16 cellular contexts compared by ENCODE assay signal in the genomic region with DNA sequence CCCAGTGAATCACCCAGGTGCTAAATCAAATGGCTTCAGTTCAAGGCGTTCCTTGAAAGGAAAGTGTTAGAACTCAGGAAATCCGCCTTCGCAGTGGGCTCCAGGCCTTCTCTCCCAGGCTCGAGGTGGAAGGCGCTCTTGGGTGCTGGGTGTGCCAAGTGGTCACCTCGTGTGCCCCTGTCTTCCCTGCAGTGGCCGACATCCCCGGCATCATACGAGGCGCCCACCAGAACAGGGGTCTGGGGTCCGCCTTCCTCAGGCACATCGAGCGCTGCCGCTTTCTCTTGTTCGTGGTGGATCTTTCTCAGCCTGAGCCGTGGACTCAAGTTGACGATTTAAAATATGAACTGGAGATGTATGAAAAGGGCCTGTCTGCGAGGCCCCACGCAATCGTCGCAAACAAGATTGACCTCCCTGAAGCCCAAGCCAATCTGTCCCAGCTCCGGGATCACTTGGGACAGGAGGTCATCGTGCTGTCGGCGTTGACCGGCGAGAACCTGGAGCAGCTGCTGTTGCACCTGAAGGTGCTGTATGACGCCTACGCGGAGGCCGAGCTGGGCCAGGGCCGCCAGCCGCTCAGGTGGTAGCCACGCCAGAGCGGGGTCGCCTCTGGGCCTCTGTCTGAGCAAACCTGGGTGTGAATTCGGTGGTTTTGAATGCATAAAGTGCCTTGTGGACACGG. TPM values are rescaled to one million over a fixed set of nuclear protein-coding genes. Genes with fewer than 3 reads are reported as not detected.
A peak's percentile ranks its signal among the peaks of the same experiment; 100 is the strongest.
DNase-seq lines count a peak whose midpoint lies in the region; ATAC-seq, FAIRE-seq and TF ChIP-seq lines count a peak whose summit lies in the region.
"Had no signal": no experiment of that assay in that cellular context is flagged by ENCODE, and none has a peak within 500 bp of the region (broad histone marks: within the 10 kb centered on the region; RNA-seq: fewer than 3 reads in every experiment).

No MANE protein-coding gene starts in this region.

- BruUV-seq in HepG2 (replicated peaks; lab: Mats Ljungman, UMichigan), result no TSS peak

- H3K27ac Mint-ChIP-seq in stimulated activated memory B cell treated with anti-CD40 and anti-IgM and Interleukin-4, amounts not matched to agents 10 μg/mL and 1 μg/mL and 100 μg/mL, for 72 hours, result peak overlapping the region; percentile 58

- 95% methylated on average over 32 of the region's 38 CpGs for WGBS in HepG2 (ENCODE audit: low lambda C conversion rate)

- in situ Hi-C loops in HepG2 (cut with HindIII; ENCODE audit: extremely low pct_ligation_motif_present, low pct_unique_long_range_greater_than_20kb), result no loop called here

- no peak for TF ChIP-seq POLR2A in HepG2 (IDR thresholded peaks at IDR 0.05; ENCODE audit: insufficient read depth in 1 of 2, low read depth in 2 of 2, low read length in 2 of 2)

- no peak for ATAC-seq in RWPE2 (ENCODE audit: low read depth)
- no peak for ATAC-seq in HepG2
- ATAC-seq in stimulated activated memory B cell treated with anti-CD40 and anti-IgM and Interleukin-4, amounts not matched to agents 10 μg/mL and 1 μg/mL and 100 μg/mL, for 72 hours, result no peak
- ATAC-seq: K562 had no signal

- peaks cover 28 to 55% (median 40%) of the 10 kb centered on the region in 11 experiments for H3K36me3 ChIP-seq in BLaER1 treated with 17β-estradiol and CSF1 and Interleukin-3, amounts not matched to agents 10 nM and 100 nM
- H3K36me3 ChIP-seq in RWPE2 (ENCODE audit: low read depth), result peaks cover 70% of the 10 kb centered on the region
- peaks cover 35 to 57% of the 10 kb centered on the region in 2 experiments for H3K36me3 ChIP-seq in HepG2 (replicated peaks in 1 of 2; ENCODE audit: control insufficient read depth in 1 of 2, insufficient read depth in 2 of 2, low read length in 2 of 2)
- peaks cover 13% of the 10 kb centered on the region for H3K36me3 ChIP-seq in colonic mucosa

- peaks cover 14 to 74% (median 33%) of the 10 kb centered on the region in 11 experiments; a peak in 19 of 22 replicates for H4K20me1 ChIP-seq in BLaER1 treated with 17β-estradiol and CSF1 and Interleukin-3, amounts not matched to agents 10 nM and 100 nM
- no peaks in the 10 kb centered on the region for H4K20me1 ChIP-seq in HepG2 (ENCODE audit: insufficient read depth, low read length)

- H3K79me2 ChIP-seq in HepG2 (ENCODE audit: insufficient read depth, low read length), result no peaks in the 10 kb centered on the region

- H3K27ac ChIP-seq in BLaER1 treated with 17β-estradiol and CSF1 and Interleukin-3, amounts not matched to agents 10 nM and 100 nM, result peak overlapping the region in 8 of 11 experiments; percentile 63 to 83 (median 76); a peak in 16 of 22 replicates
- H3K27ac ChIP-seq in RWPE2 (ENCODE audit: poor library complexity, severe bottlenecking), result no peak overlapping the region
- no peak overlapping the region for H3K27ac ChIP-seq in HepG2 (ENCODE audit: extremely low read length, insufficient read depth, low read length)
- no peak overlapping the region for H3K27ac ChIP-seq in colonic mucosa
- H3K27ac ChIP-seq: HL-60, SK-N-MC had no signal

- no peaks in the 10 kb centered on the region for H3K27me3 ChIP-seq in BLaER1 treated with 17β-estradiol and CSF1 and Interleukin-3, amounts not matched to agents 10 nM and 100 nM
- H3K27me3 ChIP-seq in RWPE2 (ENCODE audit: insufficient read depth, poor library complexity, severe bottlenecking), result no peaks in the 10 kb centered on the region
- no peaks in the 10 kb centered on the region for H3K27me3 ChIP-seq in HepG2 (ENCODE audit: control insufficient read depth in 1 of 2, insufficient read depth in 2 of 2, low read length in 2 of 2)
- no peaks in the 10 kb centered on the region for H3K27me3 ChIP-seq in colonic mucosa

- no peak overlapping the region for H3K4me3 Mint-ChIP-seq in stimulated activated memory B cell treated with anti-CD40 and anti-IgM and Interleukin-4, amounts not matched to agents 10 μg/mL and 1 μg/mL and 100 μg/mL, for 72 hours

- no peaks in the 10 kb centered on the region for H3K9me3 ChIP-seq in BLaER1 treated with 17β-estradiol and CSF1 and Interleukin-3, amounts not matched to agents 10 nM and 100 nM (replicated peaks in 1 of 11)
- no peaks in the 10 kb centered on the region for H3K9me3 ChIP-seq in RWPE2 (ENCODE audit: severe bottlenecking)
- H3K9me3 ChIP-seq in HepG2 (ENCODE audit: low read length), result no peaks in the 10 kb centered on the region
- no peaks in the 10 kb centered on the region for H3K9me3 ChIP-seq in colonic mucosa
- H3K9me3 ChIP-seq: HAP-1 had no signal

- peaks cover 55% of the 10 kb centered on the region for H3K36me3 Mint-ChIP-seq in stimulated activated memory B cell treated with anti-CD40 and anti-IgM and Interleukin-4, amounts not matched to agents 10 μg/mL and 1 μg/mL and 100 μg/mL, for 72 hours

- FAIRE-seq in HepG2 (lab: Jason Lieb, UNC), result no peak
- FAIRE-seq: G401.6, K562 had no signal

- POLR2A ChIA-PET in HepG2 (lab: Yijun Ruan, JAX), result no interaction called here

- H3K9ac ChIP-seq in BLaER1 treated with 17β-estradiol and CSF1 and Interleukin-3, amounts not matched to agents 10 nM and 100 nM, result peak overlapping the region in 10 of 11 experiments; percentile 19 to 74 (median 63); a peak in 19 of 22 replicates
- no peak overlapping the region for H3K9ac ChIP-seq in HepG2 (ENCODE audit: insufficient read depth, low read depth, low read length)
- H3K9ac ChIP-seq in colonic mucosa (ENCODE audit: low read depth in 2 of 2, low read length in 2 of 2), result no peak overlapping the region

- H3K9me3 Mint-ChIP-seq in stimulated activated memory B cell treated with anti-CD40 and anti-IgM and Interleukin-4, amounts not matched to agents 10 μg/mL and 1 μg/mL and 100 μg/mL, for 72 hours, result no peaks in the 10 kb centered on the region

- H3K4me1 Mint-ChIP-seq in stimulated activated memory B cell treated with anti-CD40 and anti-IgM and Interleukin-4, amounts not matched to agents 10 μg/mL and 1 μg/mL and 100 μg/mL, for 72 hours, result peaks cover 38% of the 10 kb centered on the region

- DNase-seq in RWPE2 (ENCODE audit: low spot score), result peak; percentile 84
- DNase-seq in HepG2 (ENCODE audit: low spot score), result no peak
- no peak for DNase-seq in colonic mucosa
- no peak for DNase-seq in AG20443 (ENCODE audit: low spot score)
- DNase-seq in activated naive CD4-positive, alpha-beta T cell (lab: John Stamatoyannopoulos, UW), result no peak
- DNase-seq: MV-4-11, NCI-H1417 treated with DMSO at 0.1 percent for 48 hours, NCI-H2029, NCI-H446 had no signal

- TF ChIP-seq EP300 in HepG2 (IDR thresholded peaks at IDR 0.05; ENCODE audit: low read depth in 2 of 2, low read length in 2 of 2) (no peak), HepG2 (CRISPR knock-in tag; IDR thresholded peaks at IDR 0.05; ENCODE audit: borderline replicate concordance) (no peak)

- H3K4me1 ChIP-seq in BLaER1 treated with 17β-estradiol and CSF1 and Interleukin-3, amounts not matched to agents 10 nM and 100 nM, result peaks cover 37 to 95% (median 77%) of the 10 kb centered on the region in 10 experiments
- H3K4me1 ChIP-seq in RWPE2 (ENCODE audit: insufficient read depth, poor library complexity, severe bottlenecking) (peaks cover 18% of the 10 kb centered on the region), HepG2 (ENCODE audit: insufficient read depth, low read length) (no peaks in the 10 kb centered on the region), colonic mucosa (no peaks in the 10 kb centered on the region)
- H3K4me1 ChIP-seq: HAP-1 had no signal

- H2AFZ ChIP-seq in HepG2 (ENCODE audit: low read length), result no peak overlapping the region

- TF ChIP-seq CTCF in RWPE2 (IDR thresholded peaks at IDR 0.05; ENCODE audit: poor library complexity, severe bottlenecking) (no peak), HepG2 (CRISPR knock-in tag; IDR thresholded peaks at IDR 0.05) (no peak), colonic mucosa (IDR thresholded peaks at IDR 0.05) (no peak)

- intact Hi-C loops in HepG2 (cut with micrococcal nuclease; ENCODE audit: unreplicated experiment) (no loop called here), colonic mucosa (cut with DNase I) (no loop called here)

- CTCF ChIA-PET in HepG2 (lab: Yijun Ruan, JAX; ENCODE audit: low intra/inter-chr PET ratio, low total read pairs), result no interaction called here

- H3K4me3 ChIP-seq in BLaER1 treated with 17β-estradiol and CSF1 and Interleukin-3, amounts not matched to agents 10 nM and 100 nM, result peak overlapping the region in 7 of 10 experiments; percentile 22 to 47 (median 46); a peak in 11 of 20 replicates
- H3K4me3 ChIP-seq in RWPE2 (ENCODE audit: severe bottlenecking) (no peak overlapping the region), HepG2 (replicated peaks in 1 of 3; ENCODE audit: insufficient read depth in 1 of 3, low read depth in 2 of 3, low read length in 3 of 3) (no peak overlapping the region), colonic mucosa (no peak overlapping the region)
- H3K4me3 ChIP-seq: HAP-1, K562 had no signal

- H3K27me3 Mint-ChIP-seq in stimulated activated memory B cell treated with anti-CD40 and anti-IgM and Interleukin-4, amounts not matched to agents 10 μg/mL and 1 μg/mL and 100 μg/mL, for 72 hours, result no peaks in the 10 kb centered on the region

- H3K4me2 ChIP-seq in BLaER1 treated with 17β-estradiol and CSF1 and Interleukin-3, amounts not matched to agents 10 nM and 100 nM, result peak overlapping the region; percentile 79 to 100 (median 97)
- H3K4me2 ChIP-seq in HepG2 (ENCODE audit: low read depth, low read length), result no peak overlapping the region

- no peak for TF ChIP-seq RAD21 in HepG2 (CRISPR knock-in tag; IDR thresholded peaks at IDR 0.05)

RNA-seq across cellular contexts. Expression of a gene that starts 17.8 kb away (rescaled TPM):
- total RNA-seq in HepG2 (2016; rRNA removed; fragmentation: Illumina TruSeq; extraction: Trizol) (31.3 and 37.8 TPM in 2 replicates), colonic mucosa (10 to 100 TPM; 30.4 to 46.7 TPM)
- total RNA-seq in HepG2 (2016; cell fraction: cytosol; rRNA removed; fragmentation: Illumina TruSeq; extraction: Trizol; ENCODE audit: low read depth), result 14.9 and 15.3 TPM in 2 replicates
- 30.0 and 35.2 TPM in 2 replicates for total RNA-seq in HepG2 (2016; cell fraction: insoluble cytoplasmic fraction; rRNA removed; fragmentation: Illumina TruSeq; extraction: Trizol)
- 20.4 and 23.8 TPM in 2 replicates for total RNA-seq in HepG2 (2016; cell fraction: membrane; rRNA removed; fragmentation: Illumina TruSeq; extraction: Trizol)
- 23.8 and 28.4 TPM in 2 replicates for total RNA-seq in HepG2 (2016; cell fraction: nucleus; rRNA removed; fragmentation: Illumina TruSeq; extraction: Trizol)
- 20.4 and 22.5 TPM in 2 replicates for polyA plus RNA-seq in HepG2 (2011; rRNA removed)
- 19.5 and 23.4 TPM in 2 replicates for polyA plus RNA-seq in HepG2 (2011; cell fraction: cytosol; rRNA removed)
- polyA plus RNA-seq in HepG2 (2011; cell fraction: nucleus; rRNA removed), result 31.1 and 31.2 TPM in 2 replicates
- 21.4 and 26.9 TPM in 2 replicates for polyA plus RNA-seq in HepG2 (2012)
- 13.5 and 13.6 TPM in 2 replicates for polyA plus RNA-seq in HepG2 (2016; cell fraction: cytosol; fragmentation: Illumina TruSeq; extraction: Trizol; ENCODE audit: low read depth)
- 33.7 and 36.3 TPM in 2 replicates for polyA plus RNA-seq in HepG2 (2016; cell fraction: insoluble cytoplasmic fraction; fragmentation: Illumina TruSeq; extraction: Trizol; ENCODE audit: low read depth)
- polyA plus RNA-seq in HepG2 (2016; cell fraction: membrane; fragmentation: Illumina TruSeq; extraction: Trizol; ENCODE audit: low read depth), result 18.0 and 19.8 TPM in 2 replicates
- 87.6 and 92.7 TPM in 2 replicates for polyA plus RNA-seq in HepG2 (2016; cell fraction: nucleus; fragmentation: Illumina TruSeq; extraction: Trizol; ENCODE audit: insufficient read depth, low read depth)
- 27.2 and 36.2 TPM in 2 replicates for polyA minus RNA-seq in HepG2 (2011; rRNA and poly(A)+ RNA removed; ENCODE audit: low replicate concordance)
- 13.0 and 15.4 TPM in 2 replicates for polyA minus RNA-seq in HepG2 (2011; cell fraction: cytosol; rRNA and poly(A)+ RNA removed)
- 16.7 and 20.9 TPM in 2 replicates for polyA minus RNA-seq in HepG2 (2011; cell fraction: nucleus; rRNA and poly(A)+ RNA removed)

RNA-seq across cellular contexts. Expression of a gene that starts 19.4 kb away (rescaled TPM):
- 0.10 and 0.18 TPM in 2 replicates for total RNA-seq in HepG2 (2016; rRNA removed; fragmentation: Illumina TruSeq; extraction: Trizol)
- 0.10 TPM in 1 of 2 replicates, not detected in the other for total RNA-seq in HepG2 (2016; cell fraction: cytosol; rRNA removed; fragmentation: Illumina TruSeq; extraction: Trizol; ENCODE audit: low read depth)
- 0.06 TPM in 1 of 2 replicates, not detected in the other for total RNA-seq in HepG2 (2016; cell fraction: insoluble cytoplasmic fraction; rRNA removed; fragmentation: Illumina TruSeq; extraction: Trizol)
- 0.12 and 0.14 TPM in 2 replicates for total RNA-seq in HepG2 (2016; cell fraction: membrane; rRNA removed; fragmentation: Illumina TruSeq; extraction: Trizol)
- total RNA-seq in HepG2 (2016; cell fraction: nucleus; rRNA removed; fragmentation: Illumina TruSeq; extraction: Trizol), result not detected in 2 replicates
- polyA plus RNA-seq in HepG2 (2011; rRNA removed), result not detected in 2 replicates
- not detected in 2 replicates for polyA plus RNA-seq in HepG2 (2011; cell fraction: cytosol; rRNA removed)
- polyA plus RNA-seq in HepG2 (2011; cell fraction: nucleus; rRNA removed), result not detected in 2 replicates
- 0.08 TPM in 1 of 2 replicates, not detected in the other for polyA plus RNA-seq in HepG2 (2012)
- polyA plus RNA-seq in HepG2 (2016; cell fraction: cytosol; fragmentation: Illumina TruSeq; extraction: Trizol; ENCODE audit: low read depth), result 0.08 TPM in 1 of 2 replicates, not detected in the other
- 0.34 TPM in 1 of 2 replicates, not detected in the other for polyA plus RNA-seq in HepG2 (2016; cell fraction: insoluble cytoplasmic fraction; fragmentation: Illumina TruSeq; extraction: Trizol; ENCODE audit: low read depth)
- 0.17 TPM in 2 replicates for polyA plus RNA-seq in HepG2 (2016; cell fraction: membrane; fragmentation: Illumina TruSeq; extraction: Trizol; ENCODE audit: low read depth)
- polyA plus RNA-seq in HepG2 (2016; cell fraction: nucleus; fragmentation: Illumina TruSeq; extraction: Trizol; ENCODE audit: insufficient read depth, low read depth), result not detected in 2 replicates
- polyA minus RNA-seq in HepG2 (2011; rRNA and poly(A)+ RNA removed; ENCODE audit: low replicate concordance), result not detected in 2 replicates
- polyA minus RNA-seq in HepG2 (2011; cell fraction: cytosol; rRNA and poly(A)+ RNA removed), result not detected in 2 replicates
- polyA minus RNA-seq in HepG2 (2011; cell fraction: nucleus; rRNA and poly(A)+ RNA removed), result not detected in 2 replicates
- not detected for total RNA-seq in colonic mucosa
- total RNA-seq: K562 had no signal
- polyA plus RNA-seq: K562 had no signal

RNA-seq across cellular contexts. Expression of a gene that starts 37.7 kb away (rescaled TPM):
- 37.4 and 41.5 TPM in 2 replicates for total RNA-seq in HepG2 (2016; rRNA removed; fragmentation: Illumina TruSeq; extraction: Trizol)
- total RNA-seq in HepG2 (2016; cell fraction: cytosol; rRNA removed; fragmentation: Illumina TruSeq; extraction: Trizol; ENCODE audit: low read depth), result 19.3 and 19.7 TPM in 2 replicates
- 37.3 and 39.8 TPM in 2 replicates for total RNA-seq in HepG2 (2016; cell fraction: insoluble cytoplasmic fraction; rRNA removed; fragmentation: Illumina TruSeq; extraction: Trizol)
- total RNA-seq in HepG2 (2016; cell fraction: membrane; rRNA removed; fragmentation: Illumina TruSeq; extraction: Trizol), result 18.5 and 19.9 TPM in 2 replicates
- total RNA-seq in HepG2 (2016; cell fraction: nucleus; rRNA removed; fragmentation: Illumina TruSeq; extraction: Trizol), result 31.6 and 31.7 TPM in 2 replicates
- polyA plus RNA-seq in HepG2 (2011; rRNA removed), result 18.5 and 20.5 TPM in 2 replicates
- 11.8 and 12.2 TPM in 2 replicates for polyA plus RNA-seq in HepG2 (2011; cell fraction: cytosol; rRNA removed)
- polyA plus RNA-seq in HepG2 (2011; cell fraction: nucleus; rRNA removed), result 64.3 and 72.2 TPM in 2 replicates
- polyA plus RNA-seq in HepG2 (2012), result 29.8 and 30.8 TPM in 2 replicates
- polyA plus RNA-seq in HepG2 (2016; cell fraction: cytosol; fragmentation: Illumina TruSeq; extraction: Trizol; ENCODE audit: low read depth), result 3.5 and 4.8 TPM in 2 replicates
- 31.7 and 35.2 TPM in 2 replicates for polyA plus RNA-seq in HepG2 (2016; cell fraction: insoluble cytoplasmic fraction; fragmentation: Illumina TruSeq; extraction: Trizol; ENCODE audit: low read depth)
- polyA plus RNA-seq in HepG2 (2016; cell fraction: membrane; fragmentation: Illumina TruSeq; extraction: Trizol; ENCODE audit: low read depth), result 9.5 and 9.7 TPM in 2 replicates
- polyA plus RNA-seq in HepG2 (2016; cell fraction: nucleus; fragmentation: Illumina TruSeq; extraction: Trizol; ENCODE audit: insufficient read depth, low read depth), result 69.1 and 71.6 TPM in 2 replicates
- 28.3 and 39.1 TPM in 2 replicates for polyA minus RNA-seq in HepG2 (2011; rRNA and poly(A)+ RNA removed; ENCODE audit: low replicate concordance)
- 11.3 and 14.2 TPM in 2 replicates for polyA minus RNA-seq in HepG2 (2011; cell fraction: cytosol; rRNA and poly(A)+ RNA removed)
- polyA minus RNA-seq in HepG2 (2011; cell fraction: nucleus; rRNA and poly(A)+ RNA removed), result 62.2 and 69.3 TPM in 2 replicates
- 100 to 1,000 TPM in 1 of 2 donors, 10 to 100 TPM in 1; 77.3 to 102 TPM for total RNA-seq in colonic mucosa

RNA-seq across cellular contexts. Expression of a gene that starts 57.1 kb away (rescaled TPM):
- total RNA-seq in HepG2 (2016; rRNA removed; fragmentation: Illumina TruSeq; extraction: Trizol), result 15.3 and 17.8 TPM in 2 replicates
- total RNA-seq in HepG2 (2016; cell fraction: cytosol; rRNA removed; fragmentation: Illumina TruSeq; extraction: Trizol; ENCODE audit: low read depth), result 8.6 and 10.0 TPM in 2 replicates
- total RNA-seq in HepG2 (2016; cell fraction: insoluble cytoplasmic fraction; rRNA removed; fragmentation: Illumina TruSeq; extraction: Trizol), result 14.3 and 17.3 TPM in 2 replicates
- 13.2 and 13.6 TPM in 2 replicates for total RNA-seq in HepG2 (2016; cell fraction: membrane; rRNA removed; fragmentation: Illumina TruSeq; extraction: Trizol)
- total RNA-seq in HepG2 (2016; cell fraction: nucleus; rRNA removed; fragmentation: Illumina TruSeq; extraction: Trizol), result 21.3 and 26.0 TPM in 2 replicates
- 27.6 and 32.0 TPM in 2 replicates for polyA plus RNA-seq in HepG2 (2011; rRNA removed)
- 13.9 and 24.3 TPM in 2 replicates for polyA plus RNA-seq in HepG2 (2011; cell fraction: cytosol; rRNA removed)
- 94.6 and 141 TPM in 2 replicates for polyA plus RNA-seq in HepG2 (2011; cell fraction: nucleus; rRNA removed)
- 16.9 and 17.6 TPM in 2 replicates for polyA plus RNA-seq in HepG2 (2012)
- polyA plus RNA-seq in HepG2 (2016; cell fraction: cytosol; fragmentation: Illumina TruSeq; extraction: Trizol; ENCODE audit: low read depth), result 2.6 and 2.8 TPM in 2 replicates
- 12.8 and 13.4 TPM in 2 replicates for polyA plus RNA-seq in HepG2 (2016; cell fraction: insoluble cytoplasmic fraction; fragmentation: Illumina TruSeq; extraction: Trizol; ENCODE audit: low read depth)
- 5.4 and 6.3 TPM in 2 replicates for polyA plus RNA-seq in HepG2 (2016; cell fraction: membrane; fragmentation: Illumina TruSeq; extraction: Trizol; ENCODE audit: low read depth)
- polyA plus RNA-seq in HepG2 (2016; cell fraction: nucleus; fragmentation: Illumina TruSeq; extraction: Trizol; ENCODE audit: insufficient read depth, low read depth), result 60.6 and 69.1 TPM in 2 replicates
- 32.8 and 53.5 TPM in 2 replicates for polyA minus RNA-seq in HepG2 (2011; rRNA and poly(A)+ RNA removed; ENCODE audit: low replicate concordance)
- polyA minus RNA-seq in HepG2 (2011; cell fraction: cytosol; rRNA and poly(A)+ RNA removed), result 14.5 and 16.4 TPM in 2 replicates
- 30.1 and 33.4 TPM in 2 replicates for polyA minus RNA-seq in HepG2 (2011; cell fraction: nucleus; rRNA and poly(A)+ RNA removed)
- 10 to 100 TPM; 10.1 to 17.7 TPM for total RNA-seq in colonic mucosa

RNA-seq across cellular contexts. Expression of a gene that starts 57.4 kb away (rescaled TPM):
- total RNA-seq in HepG2 (2016; rRNA removed; fragmentation: Illumina TruSeq; extraction: Trizol) (531 and 639 TPM in 2 replicates), colonic mucosa (100 to 1,000 TPM; 164 to 315 TPM)
- total RNA-seq in HepG2 (2016; cell fraction: cytosol; rRNA removed; fragmentation: Illumina TruSeq; extraction: Trizol; ENCODE audit: low read depth), result 280 and 300 TPM in 2 replicates
- 555 and 661 TPM in 2 replicates for total RNA-seq in HepG2 (2016; cell fraction: insoluble cytoplasmic fraction; rRNA removed; fragmentation: Illumina TruSeq; extraction: Trizol)
- total RNA-seq in HepG2 (2016; cell fraction: membrane; rRNA removed; fragmentation: Illumina TruSeq; extraction: Trizol), result 259 and 300 TPM in 2 replicates
- total RNA-seq in HepG2 (2016; cell fraction: nucleus; rRNA removed; fragmentation: Illumina TruSeq; extraction: Trizol), result 259 and 270 TPM in 2 replicates
- polyA plus RNA-seq in HepG2 (2011; rRNA removed), result 571 and 631 TPM in 2 replicates
- polyA plus RNA-seq in HepG2 (2011; cell fraction: cytosol; rRNA removed), result 539 and 602 TPM in 2 replicates
- polyA plus RNA-seq in HepG2 (2011; cell fraction: nucleus; rRNA removed), result 375 and 401 TPM in 2 replicates
- 283 and 330 TPM in 2 replicates for polyA plus RNA-seq in HepG2 (2012)
- polyA plus RNA-seq in HepG2 (2016; cell fraction: cytosol; fragmentation: Illumina TruSeq; extraction: Trizol; ENCODE audit: low read depth), result 290 and 328 TPM in 2 replicates
- polyA plus RNA-seq in HepG2 (2016; cell fraction: insoluble cytoplasmic fraction; fragmentation: Illumina TruSeq; extraction: Trizol; ENCODE audit: low read depth), result 656 and 720 TPM in 2 replicates
- 233 and 270 TPM in 2 replicates for polyA plus RNA-seq in HepG2 (2016; cell fraction: membrane; fragmentation: Illumina TruSeq; extraction: Trizol; ENCODE audit: low read depth)
- 418 and 431 TPM in 2 replicates for polyA plus RNA-seq in HepG2 (2016; cell fraction: nucleus; fragmentation: Illumina TruSeq; extraction: Trizol; ENCODE audit: insufficient read depth, low read depth)
- polyA minus RNA-seq in HepG2 (2011; rRNA and poly(A)+ RNA removed; ENCODE audit: low replicate concordance), result 380 and 541 TPM in 2 replicates
- 93.0 and 111 TPM in 2 replicates for polyA minus RNA-seq in HepG2 (2011; cell fraction: cytosol; rRNA and poly(A)+ RNA removed)
- 111 and 120 TPM in 2 replicates for polyA minus RNA-seq in HepG2 (2011; cell fraction: nucleus; rRNA and poly(A)+ RNA removed)

Comparison
In these comparisons a context has a peak if more than half of its experiments do, and no peak if none do; other contexts are left out.
1. H3K27ac ChIP-seq: peak in BLaER1 treated with 17β-estradiol and CSF1 and Interleukin-3, amounts not matched to agents 10 nM and 100 nM (8 of 11); none in RWPE2 (single experiment), HepG2 (single experiment) and colonic mucosa (single experiment).
2. H3K4me3 ChIP-seq: peak in BLaER1 treated with 17β-estradiol and CSF1 and Interleukin-3, amounts not matched to agents 10 nM and 100 nM (7 of 10); none in RWPE2 (single experiment), HepG2 (0 of 3) and colonic mucosa (single experiment).
3. H3K9ac ChIP-seq: peak in BLaER1 treated with 17β-estradiol and CSF1 and Interleukin-3, amounts not matched to agents 10 nM and 100 nM (10 of 11); none in HepG2 (single experiment) and colonic mucosa (0 of 2).